23 cellular contexts compared by ENCODE assay signal in the genomic region with DNA sequence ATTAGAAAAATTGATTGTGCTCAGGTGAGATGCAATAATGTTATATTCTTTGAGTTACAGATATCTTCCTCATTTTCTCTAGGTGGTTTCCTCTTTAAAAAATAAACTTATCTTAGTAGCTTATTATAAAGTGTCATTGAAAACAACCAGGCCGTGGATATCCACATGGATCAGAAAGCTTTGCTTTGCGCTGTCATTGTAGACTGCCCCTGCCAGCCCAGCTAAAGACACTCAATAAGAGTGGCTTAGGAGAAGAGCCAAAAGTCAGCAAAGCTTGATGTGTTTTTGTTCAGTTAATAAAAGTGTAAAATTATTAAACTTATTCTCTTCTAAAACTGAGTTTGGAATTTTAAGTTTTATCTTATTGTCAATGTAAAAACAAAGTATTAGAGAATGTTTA. TPM values are rescaled to one million over a fixed set of nuclear protein-coding genes. Genes with fewer than 3 reads are reported as not detected.
A peak's percentile ranks its signal among the peaks of the same experiment; 100 is the strongest.
DNase-seq lines count a peak whose midpoint lies in the region; ATAC-seq, FAIRE-seq and TF ChIP-seq lines count a peak whose summit lies in the region.
"Had no signal": no experiment of that assay in that cellular context is flagged by ENCODE, and none has a peak within 500 bp of the region (broad histone marks: within the 10 kb centered on the region; RNA-seq: fewer than 3 reads in every experiment).

No MANE protein-coding gene starts in this region.

- intact Hi-C loops in GM12878 (cut with micrococcal nuclease; ENCODE audit: unreplicated experiment) (no loop called here), thyroid gland (cut with DNase I) (no loop called here)

- no peaks in the 10 kb centered on the region for H3K79me2 ChIP-seq in GM12878 (ENCODE audit: control insufficient read depth, insufficient read depth, low read length)

- RAD21 ChIA-PET in GM12878 (lab: Charles Lee; ENCODE audit: unreplicated experiment) = no interaction called here

- no peak for DNase-seq in GM12878 (ENCODE audit: low read depth, low spot score)
- DNase-seq in thyroid gland = peak; percentile 40 to 45
- DNase-seq in SW480 (ENCODE audit: low spot score) = no peak
- DNase-seq: BE2C; C1 segment of cervical spinal cord; CD4-positive, alpha-beta memory T cell; CD4-positive, CD25-positive, alpha-beta regulatory T cell; CD8-positive, alpha-beta memory T cell; COR-L47; DMS 273 treated with DMSO at 0.1 percent for 48 hours; DMS153; DMS53; DMS79; DND-41; EL; GF-D8 had no signal

- H3K27ac ChIP-seq in GM12878 (ENCODE audit: control insufficient read depth, insufficient read depth) = no peak overlapping the region
- H3K27ac ChIP-seq in thyroid gland = no peak overlapping the region
- H3K27ac ChIP-seq: 22Rv1, A549, BLaER1 had no signal

- H3K36me3 ChIP-seq in GM12878 (ENCODE audit: control insufficient read depth in 2 of 2, insufficient read depth in 2 of 2, low read length in 1 of 2) (peaks cover 4 to 41% of the 10 kb centered on the region in 2 experiments), thyroid gland (peaks cover 24 to 45% of the 10 kb centered on the region in 2 donors)

- ATAC-seq in GM12878 (no peak), HG02852 (IDR thresholded peaks at IDR 0.05; ENCODE audit: unreplicated experiment) (no peak)
- ATAC-seq: A549 had no signal

- TF ChIP-seq CTCF in GM12878 (IDR thresholded peaks at IDR 0.05 in 2 of 3, conservative IDR thresholded peaks at IDR 0.05 in 1 of 3; ENCODE audit: control insufficient read depth in 2 of 3, extremely low read depth in 1 of 3, insufficient read depth in 1 of 3, low read depth in 3 of 3, low read length in 3 of 3) (no peak), thyroid gland (IDR thresholded peaks at IDR 0.05) (no peak)

- H3K4me3 ChIP-seq in GM12878 (no peak overlapping the region), thyroid gland (replicated peaks in 1 of 3) (no peak overlapping the region)
- H3K4me3 ChIP-seq: A549, BLaER1 had no signal

- TF ChIP-seq POLR2A in GM12878 (IDR thresholded peaks at IDR 0.05; ENCODE audit: low read depth, low read length) (no peak), thyroid gland (IDR thresholded peaks at IDR 0.05) (no peak)

- no peak overlapping the region for H3K9ac ChIP-seq in GM12878 (ENCODE audit: control insufficient read depth, insufficient read depth, low read length)
- H3K9ac ChIP-seq: BLaER1 had no signal

- in situ Hi-C loops in GM12878 (cut with MboI) = no loop called here

- H4K20me1 ChIP-seq in GM12878 (ENCODE audit: control insufficient read depth, insufficient read depth) = no peaks in the 10 kb centered on the region

- WGBS in GM12878 (ENCODE audit: insufficient coverage, insufficient replicate concordance, low lambda C conversion rate, missing lambda C conversion rate) = 100% methylated on average over 2 of the region's 2 CpGs
- WGBS in thyroid gland, 2 donors = 42 to 44% methylated on average over 2 of the region's 2 CpGs

- H3K27me3 ChIP-seq in GM12878 (replicated peaks in 1 of 2; ENCODE audit: control insufficient read depth in 2 of 2, insufficient read depth in 2 of 2, low read length in 1 of 2) = no peaks in the 10 kb centered on the region
- H3K27me3 ChIP-seq in thyroid gland = no peaks in the 10 kb centered on the region
- H3K27me3 ChIP-seq: BE2C, BLaER1 had no signal

- TSS peak; percentile 33 for BruUV-seq in GM12878 (replicated peaks; lab: Mats Ljungman, UMichigan)

- H3K4me1 ChIP-seq in GM12878 (ENCODE audit: control insufficient read depth, insufficient read depth, low read length) (no peaks in the 10 kb centered on the region), thyroid gland (no peaks in the 10 kb centered on the region)
- H3K4me1 ChIP-seq: BE2C, BLaER1 had no signal

- H3K4me2 ChIP-seq in GM12878 (ENCODE audit: control insufficient read depth, insufficient read depth) = no peak overlapping the region
- H3K4me2 ChIP-seq: A549, BLaER1 had no signal

- CTCF ChIA-PET in GM12878 (lab: Yijun Ruan, JAX) = interaction anchor here (0.8 kb wide), 1 partner anchor 37 kb away, joined by 3 read pairs; no protein-coding TSS in a partner anchor

- TF ChIP-seq EP300 in GM12878 (IDR thresholded peaks at IDR 0.05; ENCODE audit: borderline replicate concordance in 1 of 2, control insufficient read depth in 1 of 2, low read depth in 2 of 2, low read length in 2 of 2) = no peak

- SMC1A ChIA-PET in GM12878 (lab: Charles Lee; ENCODE audit: uncharacterized antibody, unreplicated experiment) = interaction anchor here (1.4 to 2.1 kb wide), 3 partner anchors 9 to 25 kb away, joined by 3 to 4 read pairs (median 4); no protein-coding TSS in a partner anchor

- H3K9me3 ChIP-seq in GM12878 (replicated peaks; ENCODE audit: control insufficient read depth, insufficient read depth, low read length) (no peaks in the 10 kb centered on the region), thyroid gland (no peaks in the 10 kb centered on the region)
- H3K9me3 ChIP-seq: A549, BE2C, BLaER1 had no signal

- H2AFZ ChIP-seq in GM12878 (ENCODE audit: control insufficient read depth, low read depth, low read length) = no peak overlapping the region

- POLR2A ChIA-PET in GM12878 (lab: Charles Lee) = interaction anchor here (0.8 kb wide), 1 partner anchor 10 kb away, joined by 3 read pairs; no protein-coding TSS in a partner anchor

- no peak for TF ChIP-seq RAD21 in GM12878 (IDR thresholded peaks at IDR 0.05; ENCODE audit: insufficient read depth, low read depth, low read length)

- FAIRE-seq in G401.6 (lab: Jason Lieb, UNC) = peak; percentile 21
- FAIRE-seq in GM12878 (lab: Jason Lieb, UNC) = no peak
- FAIRE-seq: A549, GM12892, GM18507 had no signal

TF ChIP-seq in GM12878, 131 proteins besides CTCF, POLR2A, EP300 and RAD21 (continues in another document):
- TF ChIP-seq MEF2A (IDR thresholded peaks at IDR 0.05; ENCODE audit: insufficient read depth, low read depth, low read length) = no peak
- no peak for TF ChIP-seq ZNF24 (IDR thresholded peaks at IDR 0.05)
- TF ChIP-seq KDM1A (IDR thresholded peaks at IDR 0.05; ENCODE audit: borderline replicate concordance) = no peak
- TF ChIP-seq, protein P1, sequence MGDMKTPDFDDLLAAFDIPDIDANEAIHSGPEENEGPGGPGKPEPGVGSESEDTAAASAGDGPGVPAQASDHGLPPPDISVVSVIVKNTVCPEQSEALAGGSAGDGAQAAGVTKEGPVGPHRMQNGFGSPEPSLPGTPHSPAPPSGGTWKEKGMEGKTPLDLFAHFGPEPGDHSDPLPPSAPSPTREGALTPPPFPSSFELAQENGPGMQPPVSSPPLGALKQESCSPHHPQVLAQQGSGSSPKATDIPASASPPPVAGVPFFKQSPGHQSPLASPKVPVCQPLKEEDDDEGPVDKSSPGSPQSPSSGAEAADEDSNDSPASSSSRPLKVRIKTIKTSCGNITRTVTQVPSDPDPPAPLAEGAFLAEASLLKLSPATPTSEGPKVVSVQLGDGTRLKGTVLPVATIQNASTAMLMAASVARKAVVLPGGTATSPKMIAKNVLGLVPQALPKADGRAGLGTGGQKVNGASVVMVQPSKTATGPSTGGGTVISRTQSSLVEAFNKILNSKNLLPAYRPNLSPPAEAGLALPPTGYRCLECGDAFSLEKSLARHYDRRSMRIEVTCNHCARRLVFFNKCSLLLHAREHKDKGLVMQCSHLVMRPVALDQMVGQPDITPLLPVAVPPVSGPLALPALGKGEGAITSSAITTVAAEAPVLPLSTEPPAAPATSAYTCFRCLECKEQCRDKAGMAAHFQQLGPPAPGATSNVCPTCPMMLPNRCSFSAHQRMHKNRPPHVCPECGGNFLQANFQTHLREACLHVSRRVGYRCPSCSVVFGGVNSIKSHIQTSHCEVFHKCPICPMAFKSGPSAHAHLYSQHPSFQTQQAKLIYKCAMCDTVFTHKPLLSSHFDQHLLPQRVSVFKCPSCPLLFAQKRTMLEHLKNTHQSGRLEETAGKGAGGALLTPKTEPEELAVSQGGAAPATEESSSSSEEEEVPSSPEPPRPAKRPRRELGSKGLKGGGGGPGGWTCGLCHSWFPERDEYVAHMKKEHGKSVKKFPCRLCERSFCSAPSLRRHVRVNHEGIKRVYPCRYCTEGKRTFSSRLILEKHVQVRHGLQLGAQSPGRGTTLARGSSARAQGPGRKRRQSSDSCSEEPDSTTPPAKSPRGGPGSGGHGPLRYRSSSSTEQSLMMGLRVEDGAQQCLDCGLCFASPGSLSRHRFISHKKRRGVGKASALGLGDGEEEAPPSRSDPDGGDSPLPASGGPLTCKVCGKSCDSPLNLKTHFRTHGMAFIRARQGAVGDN (IDR thresholded peaks at IDR 0.05) = no peak
- TF ChIP-seq SREBF2 (IDR thresholded peaks at IDR 0.05; ENCODE audit: low read length) = no peak
- no peak for TF ChIP-seq MTA2 (IDR thresholded peaks at IDR 0.05; ENCODE audit: low read depth)
- TF ChIP-seq PAX5 (IDR thresholded peaks at IDR 0.05; ENCODE audit: borderline replicate concordance, low read depth, low read length) = no peak
- no peak for TF ChIP-seq ZZZ3 (IDR thresholded peaks at IDR 0.05; ENCODE audit: control insufficient read depth, insufficient read length, low read depth)
- TF ChIP-seq SPI1 (IDR thresholded peaks at IDR 0.05; ENCODE audit: borderline replicate concordance, insufficient read depth, low read depth, low read length) = no peak
- no peak for TF ChIP-seq POU2F2 (IDR thresholded peaks at IDR 0.05; ENCODE audit: borderline replicate concordance, low read depth, low read length)

RNA-seq across cellular contexts. Expression of a gene that starts 34.4 kb away (rescaled TPM):
- 196 and 198 TPM in 2 replicates for total RNA-seq in GM12878 (2013; cell fraction: nucleolus; rRNA removed)
- total RNA-seq in GM12878 (2014; rRNA removed) (48.8 and 55.6 TPM in 2 replicates), GM12878 (2014; rRNA removed; fragmentation: Illumina TruSeq; extraction: Trizol) (79.2 and 82.3 TPM in 2 replicates), GM12878 (2021) (50.6 and 55.7 TPM in 2 replicates), thyroid gland (100 to 1,000 TPM in 2 of 4 donors, 10 to 100 TPM in 2; 77.3 to 229 (median 99.1) TPM)
- polyA plus RNA-seq in GM12878 (2011; ENCODE audit: low read depth) = 32.2 TPM
- polyA plus RNA-seq in GM12878 (2011; rRNA removed) (44.3 and 66.6 TPM in 2 replicates), GM12878 (2014; fragmentation: Illumina TruSeq; extraction: Trizol) (82.3 and 96.7 TPM in 2 replicates), GM12878 (2014; fragmentation: Nextera tagmentation; extraction: Ambion mirVana) (10 to 100 TPM; 18.4 to 25.6 TPM), GM12878 (2014; rRNA removed) (41.6 and 57.5 TPM in 2 replicates), GM12878 (2016; fragmentation: Nextera tagmentation; extraction: Ambion mirVana) (10 to 100 TPM; 55.2 to 62.8 TPM)
- 15.6 and 18.4 TPM in 2 replicates for polyA plus RNA-seq in GM12878 (2011; cell fraction: cytosol; rRNA removed)
- polyA plus RNA-seq in GM12878 (2011; cell fraction: nucleus; rRNA removed) = 87.2 and 102 TPM in 2 replicates
- 32.7 and 46.9 TPM in 2 replicates for polyA plus RNA-seq in GM12878 (2012)
- 48.6 and 72.6 TPM in 2 replicates for polyA minus RNA-seq in GM12878 (2011; rRNA and poly(A)+ RNA removed)
- polyA minus RNA-seq in GM12878 (2011; cell fraction: cytosol; rRNA and poly(A)+ RNA removed) = 18.3 and 22.8 TPM in 2 replicates
- 76.8 and 107 TPM in 2 replicates for polyA minus RNA-seq in GM12878 (2011; cell fraction: nucleus; rRNA and poly(A)+ RNA removed)

Comparison
In these comparisons a context has a peak if more than half of its experiments do, and no peak if none do; other contexts are left out.
1. DNase-seq: peak in thyroid gland (2 of 2); none in GM12878 (single experiment) and SW480 (single experiment).